Comparison of ENCODE assay signal across 1 cellular context in the genomic region with DNA sequence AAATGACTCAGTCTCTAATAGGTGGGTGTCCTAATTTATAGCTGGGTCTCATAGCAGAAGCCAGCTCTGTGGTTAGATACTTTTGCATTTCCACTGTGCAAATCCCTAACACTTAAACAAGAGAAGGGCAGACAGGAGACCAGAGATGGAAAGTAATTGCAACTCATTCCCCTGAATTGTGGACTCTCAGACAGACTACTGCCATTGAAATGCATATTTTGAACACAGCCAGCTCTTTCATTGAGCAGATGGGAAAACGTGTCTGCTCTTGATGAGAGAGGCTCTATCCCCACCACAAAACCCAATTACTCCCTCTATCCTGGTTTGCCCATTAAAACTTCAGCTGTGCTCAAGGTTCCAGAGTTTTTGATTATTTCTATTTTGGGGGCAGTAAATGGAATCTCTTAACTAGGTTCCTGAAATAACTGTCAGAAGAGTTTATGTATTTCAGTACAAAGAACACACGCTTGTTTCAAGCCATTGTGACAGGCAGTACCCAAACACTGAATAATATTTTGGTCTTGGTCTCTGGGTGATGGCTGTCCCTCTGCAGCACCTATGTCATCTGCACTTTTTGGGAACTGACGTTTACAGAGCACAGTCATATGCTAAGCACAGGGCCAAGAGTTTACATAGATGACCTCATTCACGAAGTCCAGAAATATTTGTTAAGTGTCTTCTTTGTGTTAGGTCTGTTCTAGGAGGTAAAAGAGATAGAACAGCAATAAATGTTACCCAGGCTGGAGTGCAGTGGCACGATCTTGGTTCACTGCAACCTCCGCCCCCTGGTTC.
TF ChIP-seq lines count a peak whose summit lies in the region.

No MANE protein-coding gene starts in this region.

TF ChIP-seq in IMR-90, 13 proteins besides CTCF, POLR2A, EP300 and RAD21:
- TF ChIP-seq RFX5 (IDR thresholded peaks at IDR 0.05; ENCODE audit: low read depth, low read length): no peak
